ENCODE assay signal across 19 cellular contexts in the genomic region with DNA sequence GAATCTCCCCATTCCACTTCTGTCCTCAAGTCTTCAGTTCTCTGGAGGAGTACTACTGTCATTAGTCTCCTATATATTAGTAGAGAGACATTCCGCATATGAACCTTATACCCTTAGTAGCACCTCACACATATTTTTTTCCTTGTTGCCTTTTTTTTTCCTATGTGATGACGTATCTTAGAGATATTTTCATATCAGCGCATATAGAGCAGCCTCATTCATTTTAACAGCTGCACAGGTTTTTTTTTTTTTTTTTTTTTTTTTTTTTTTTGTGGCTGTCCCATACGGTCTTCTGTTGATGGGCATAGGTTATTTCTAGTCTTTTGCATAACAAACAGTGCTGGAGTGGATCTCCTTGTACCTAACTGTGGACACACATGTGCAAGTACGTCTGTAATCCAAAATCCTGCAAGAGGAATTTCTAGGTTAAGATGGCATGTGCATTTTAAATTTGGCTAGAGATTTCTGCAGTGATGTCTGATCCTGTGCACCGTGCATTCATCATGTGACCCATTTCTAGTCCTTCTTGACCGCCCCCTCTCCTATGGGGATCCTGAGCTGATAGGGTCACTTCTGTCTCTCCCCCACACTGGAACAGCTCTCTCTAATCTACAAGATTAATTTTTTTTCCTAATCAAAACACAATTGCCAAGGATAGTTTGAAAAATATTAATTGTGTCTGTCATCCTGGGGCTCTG.
DNase-seq lines count a peak whose midpoint lies in the region; ATAC-seq and TF ChIP-seq lines count a peak whose summit lies in the region.
"Had no signal": no experiment of that assay in that cellular context is flagged by ENCODE, and none has a peak within 500 bp of the region (broad histone marks: within the 10 kb centered on the region; RNA-seq: fewer than 3 reads in every experiment).

No MANE protein-coding gene starts in this region.

- peaks cover 7% of the 10 kb centered on the region for H3K36me3 Mint-ChIP-seq in CD4-positive, CD25-positive, alpha-beta regulatory T cell
- peaks cover 9% of the 10 kb centered on the region for H3K36me3 Mint-ChIP-seq in activated naive CD8-positive, alpha-beta T cell treated with anti-CD3 and anti-CD28 coated beads, Interleukin-2, amount 50 U/mL, for 24 hours (ENCODE audit: low read depth)
- no peaks in the 10 kb centered on the region for H3K36me3 Mint-ChIP-seq in natural killer cell
- H3K36me3 Mint-ChIP-seq: WTC11 had no signal

- H3K4me3 Mint-ChIP-seq in CD4-positive, CD25-positive, alpha-beta regulatory T cell, result peak overlapping the region in 1 of 4 donors; percentile 62
- H3K4me3 Mint-ChIP-seq in activated naive CD8-positive, alpha-beta T cell treated with anti-CD3 and anti-CD28 coated beads, Interleukin-2, amount 50 U/mL, for 24 hours, result no peak overlapping the region
- no peak overlapping the region for H3K4me3 Mint-ChIP-seq in natural killer cell
- H3K4me3 Mint-ChIP-seq: activated CD4-positive, alpha-beta memory T cell treated with anti-CD3 and anti-CD28 coated beads for 36 hours; T-helper 17 cell; WTC11 had no signal

- peaks cover 17% of the 10 kb centered on the region for H3K4me1 ChIP-seq in CD4-positive, CD25-positive, alpha-beta regulatory T cell (ENCODE audit: control insufficient read depth, insufficient read depth, low read length, poor library complexity, severe bottlenecking)

- intact Hi-C loops in natural killer cell (cut with micrococcal nuclease), result no loop called here

- no peaks in the 10 kb centered on the region for H3K27me3 ChIP-seq in CD4-positive, CD25-positive, alpha-beta regulatory T cell (ENCODE audit: control insufficient read depth, insufficient read depth, low read length)
- no peaks in the 10 kb centered on the region for H3K27me3 ChIP-seq in HL-60 (ENCODE audit: insufficient read depth, poor library complexity, severe bottlenecking)
- H3K27me3 ChIP-seq: esophagus muscularis mucosa had no signal

- no peaks in the 10 kb centered on the region for H3K9me3 Mint-ChIP-seq in CD4-positive, CD25-positive, alpha-beta regulatory T cell
- H3K9me3 Mint-ChIP-seq in activated naive CD8-positive, alpha-beta T cell treated with anti-CD3 and anti-CD28 coated beads, Interleukin-2, amount 50 U/mL, for 24 hours, result no peaks in the 10 kb centered on the region
- no peaks in the 10 kb centered on the region for H3K9me3 Mint-ChIP-seq in natural killer cell
- H3K9me3 Mint-ChIP-seq: activated CD4-positive, alpha-beta memory T cell treated with anti-CD3 and anti-CD28 coated beads for 36 hours; WTC11 had no signal

- H3K27ac ChIP-seq in CD4-positive, CD25-positive, alpha-beta regulatory T cell (ENCODE audit: insufficient read depth, low read length, poor library complexity, severe bottlenecking), result no peak overlapping the region
- H3K27ac ChIP-seq in HL-60 (replicated peaks), result peak overlapping the region; percentile 16; the same call in 1 of the 2 replicates
- H3K27ac ChIP-seq: esophagus muscularis mucosa had no signal

- no peaks in the 10 kb centered on the region for H3K9me3 ChIP-seq in CD4-positive, CD25-positive, alpha-beta regulatory T cell (ENCODE audit: control insufficient read depth in 2 of 2, low read length in 2 of 2)
- H3K9me3 ChIP-seq: esophagus muscularis mucosa had no signal

- H3K4me3 ChIP-seq in CD4-positive, CD25-positive, alpha-beta regulatory T cell (ENCODE audit: low read depth, low read length), result no peak overlapping the region
- no peak overlapping the region for H3K4me3 ChIP-seq in HL-60 (replicated peaks; ENCODE audit: insufficient read depth, low read length)
- H3K4me3 ChIP-seq: esophagus muscularis mucosa had no signal

- no peak for DNase-seq in CD4-positive, CD25-positive, alpha-beta regulatory T cell
- DNase-seq in HL-60 (ENCODE audit: low read depth in 1 of 2, low spot score in 1 of 2) (no peak), natural killer cell (no peak), SKM-1 (lab: John Stamatoyannopoulos, UW; ENCODE audit: unreplicated experiment) (no peak)
- no peak for DNase-seq in activated naive CD8-positive, alpha-beta T cell treated with anti-CD3 and anti-CD28 coated beads, Interleukin-2, amount 50 U/mL, for 24 hours
- DNase-seq: activated CD4-positive, alpha-beta memory T cell treated with anti-CD3 and anti-CD28 coated beads for 36 hours; activated T-cell treated with anti-CD3 and anti-CD28 coated beads, Interleukin-2, amount 50 U/mL, for 1 hour; COR-L47; effector CD8-positive, alpha-beta T cell; left ventricle myocardium superior; NCI-H1417; T-helper 17 cell had no signal

- peaks cover 8 to 81% (median 43%) of the 10 kb centered on the region in 4 donors for H3K4me1 Mint-ChIP-seq in CD4-positive, CD25-positive, alpha-beta regulatory T cell
- H3K4me1 Mint-ChIP-seq in activated naive CD8-positive, alpha-beta T cell treated with anti-CD3 and anti-CD28 coated beads, Interleukin-2, amount 50 U/mL, for 24 hours, result peaks cover 73% of the 10 kb centered on the region
- peaks cover 77 to 88% of the 10 kb centered on the region in 2 donors for H3K4me1 Mint-ChIP-seq in natural killer cell

- no peak for ATAC-seq in CD4-positive, CD25-positive, alpha-beta regulatory T cell (ENCODE audit: low read depth in 2 of 2)
- no peak for ATAC-seq in activated naive CD8-positive, alpha-beta T cell treated with anti-CD3 and anti-CD28 coated beads, Interleukin-2, amount 50 U/mL, for 24 hours
- ATAC-seq in natural killer cell, result no peak
- ATAC-seq in GM18498 (IDR thresholded peaks at IDR 0.05; ENCODE audit: unreplicated experiment), result no peak
- no peak for ATAC-seq in GM18867 (IDR thresholded peaks at IDR 0.05; ENCODE audit: unreplicated experiment)
- ATAC-seq: activated naive CD4-positive, alpha-beta T cell treated with anti-CD3 and anti-CD28 coated beads, Interleukin-2, amount 50 U/mL, for 72 hours; left ventricle myocardium superior; Panc1; T-helper 17 cell had no signal

- no peaks in the 10 kb centered on the region for H3K27me3 Mint-ChIP-seq in CD4-positive, CD25-positive, alpha-beta regulatory T cell
- H3K27me3 Mint-ChIP-seq in activated naive CD8-positive, alpha-beta T cell treated with anti-CD3 and anti-CD28 coated beads, Interleukin-2, amount 50 U/mL, for 24 hours, result no peaks in the 10 kb centered on the region
- no peaks in the 10 kb centered on the region for H3K27me3 Mint-ChIP-seq in natural killer cell (ENCODE audit: low read depth in 2 of 2)
- H3K27me3 Mint-ChIP-seq: activated CD4-positive, alpha-beta memory T cell treated with anti-CD3 and anti-CD28 coated beads for 36 hours; T-helper 17 cell had no signal

- TF ChIP-seq CTCF in HL-60 (IDR thresholded peaks at IDR 0.05; ENCODE audit: insufficient read depth, low read length) (no peak), natural killer cell (IDR thresholded peaks at IDR 0.05) (no peak)

- no peaks in the 10 kb centered on the region for H3K36me3 ChIP-seq in CD4-positive, CD25-positive, alpha-beta regulatory T cell (ENCODE audit: control insufficient read depth, insufficient read depth, low read length)
- H3K36me3 ChIP-seq: esophagus muscularis mucosa had no signal

- peak overlapping the region in 2 of 3 donors; percentile 28 to 49 for H3K27ac Mint-ChIP-seq in CD4-positive, CD25-positive, alpha-beta regulatory T cell
- peak overlapping the region; percentile 72 for H3K27ac Mint-ChIP-seq in activated naive CD8-positive, alpha-beta T cell treated with anti-CD3 and anti-CD28 coated beads, Interleukin-2, amount 50 U/mL, for 24 hours
- H3K27ac Mint-ChIP-seq in natural killer cell, result peak overlapping the region; percentile 11
- H3K27ac Mint-ChIP-seq: activated CD4-positive, alpha-beta memory T cell treated with anti-CD3 and anti-CD28 coated beads for 36 hours; progenitor cell of endocrine pancreas; T-helper 17 cell had no signal

Comparison
In these comparisons a context has a peak if more than half of its experiments do, and no peak if none do; other contexts are left out.
1. H3K27ac Mint-ChIP-seq: peak in every context shown above with its lines; median percentile 72 in activated naive CD8-positive, alpha-beta T cell treated with anti-CD3 and anti-CD28 coated beads, Interleukin-2, amount 50 U/mL, for 24 hours; 38 in CD4-positive, CD25-positive, alpha-beta regulatory T cell; 11 in natural killer cell.